Comparison of ENCODE assay signal across 9 cellular contexts in the genomic region with DNA sequence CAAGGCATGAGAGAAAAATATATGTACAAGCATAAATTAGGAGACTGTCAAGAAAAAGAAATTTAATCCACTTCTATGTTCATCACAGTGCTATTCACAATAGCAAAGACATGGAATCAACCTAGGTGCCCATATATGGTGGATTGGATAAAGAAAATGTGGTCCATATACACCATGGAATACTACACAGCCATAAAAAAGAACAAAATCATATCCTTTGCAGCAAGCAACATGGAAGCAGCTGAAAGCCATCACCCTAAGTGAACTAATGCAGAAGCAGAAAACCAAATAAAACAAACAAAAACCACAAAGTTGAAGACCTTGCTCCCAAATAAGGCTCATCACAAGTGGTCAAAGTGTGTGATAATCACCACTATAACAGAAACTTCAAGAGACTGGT.
"Had no signal": no experiment of that assay in that cellular context is flagged by ENCODE, and none has a peak within 500 bp of the region (broad histone marks: within the 10 kb centered on the region; RNA-seq: fewer than 3 reads in every experiment).

No MANE protein-coding gene starts in this region.

- FAIRE-seq: HepG2 had no signal

- ATAC-seq: HCT116, HepG2 had no signal

- H3K9me3 ChIP-seq: HAP-1 had no signal

- H3K4me3 ChIP-seq: GM23248, HAP-1 had no signal

- H2AFZ ChIP-seq: GM23248 had no signal

- DNase-seq: GM23248, GOT3, H7, KG1 had no signal

- H3K27ac ChIP-seq: GM23248, HL-60 had no signal

- H3K27me3 Mint-ChIP-seq: IgD-negative memory B cell had no signal

- H3K4me3 Mint-ChIP-seq: IgD-negative memory B cell had no signal

- H3K4me1 ChIP-seq: HAP-1 had no signal

- H3K9ac ChIP-seq: GM23248 had no signal

- H3K27ac Mint-ChIP-seq: IgD-negative memory B cell had no signal
